Comparison of ENCODE assay signal across 4 cellular contexts in genomic region chr1:175344707-175345106, GRCh38.
A peak's percentile ranks its signal among the peaks of the same experiment; 100 is the strongest.
TF ChIP-seq lines count a peak whose summit lies in the region.

No MANE protein-coding gene starts in this region.

TF ChIP-seq in HCT116, 20 proteins besides CTCF, POLR2A, EP300 and RAD21:
- TF ChIP-seq CEBPB (IDR thresholded peaks at IDR 0.05; ENCODE audit: low read depth): 0 out of 2 replicates have a peak, but pooled peaks have one; percentile 45
TF ChIP-seq in HCT116: peak in this region for 1; not testable (repeated sequence) for 19.

TF ChIP-seq in Ishikawa, 13 proteins besides CTCF, POLR2A, EP300 and RAD21:
- TF ChIP-seq CEBPB (IDR thresholded peaks at IDR 0.05): peak; percentile 67

TF ChIP-seq in H1, 55 proteins besides CTCF, POLR2A, EP300 and RAD21:
- TF ChIP-seq CEBPB (IDR thresholded peaks at IDR 0.05; ENCODE audit: low read depth, low read length): peak; percentile 93
TF ChIP-seq in H1: peak in this region for 1; not testable (repeated sequence) for 54.

TF ChIP-seq in HepG2, 621 proteins besides CTCF, POLR2A, EP300 and RAD21:
- TF ChIP-seq CEBPB (IDR thresholded peaks at IDR 0.05; ENCODE audit: borderline replicate concordance, low read depth, low read length): peak; percentile 84
